Comparison of ENCODE assay signal across 11 cellular contexts in the genomic region with DNA sequence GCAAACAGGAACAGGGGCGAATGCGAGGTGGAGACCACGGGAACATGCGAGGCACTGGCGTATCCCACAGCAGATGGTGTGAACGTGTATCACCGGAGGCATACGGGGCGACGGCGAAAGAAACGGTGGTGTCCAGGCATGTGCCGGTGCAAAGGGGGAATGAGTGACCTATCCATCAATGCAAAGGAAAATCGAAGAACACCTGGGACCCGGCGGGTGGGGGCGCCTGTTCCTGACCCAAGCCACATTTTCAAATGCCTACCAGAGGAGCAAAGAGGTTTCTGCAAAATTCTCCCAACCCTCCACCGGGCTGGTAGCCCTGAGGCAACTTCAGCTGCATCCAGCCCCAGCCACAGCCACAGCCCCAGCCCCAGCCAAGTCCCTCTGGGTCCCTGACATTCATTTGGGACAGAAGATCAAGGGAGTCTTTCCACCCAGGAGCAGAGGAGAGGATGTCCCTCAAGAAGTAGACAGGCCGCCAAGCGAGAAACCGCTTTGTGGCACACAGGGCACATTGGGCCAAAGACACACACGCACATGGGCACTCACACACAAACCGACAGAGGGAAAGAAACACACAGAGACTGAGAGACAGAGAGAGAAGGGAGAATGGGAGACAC.
A peak's percentile ranks its signal among the peaks of the same experiment; 100 is the strongest.
DNase-seq lines count a peak whose midpoint lies in the region; ATAC-seq, FAIRE-seq and TF ChIP-seq lines count a peak whose summit lies in the region.
"Had no signal": no experiment of that assay in that cellular context is flagged by ENCODE, and none has a peak within 500 bp of the region (broad histone marks: within the 10 kb centered on the region; RNA-seq: fewer than 3 reads in every experiment).

No MANE protein-coding gene starts in this region.

- 73% methylated on average over 14 of the region's 23 CpGs for WGBS in suprapubic skin

- intact Hi-C loops in kidney (cut with DNase I), result no loop called here

- peak overlapping the region; percentile 70 for H3K27ac Mint-ChIP-seq in activated T-cell treated with anti-CD3 and anti-CD28 coated beads, Interleukin-2, amount 50 U/mL, for 72 hours
- H3K27ac Mint-ChIP-seq in WTC11, result no peak overlapping the region

- peak overlapping the region; percentile 68 to 76 for H3K4me3 Mint-ChIP-seq in activated T-cell treated with anti-CD3 and anti-CD28 coated beads, Interleukin-2, amount 50 U/mL, for 72 hours
- peak overlapping the region; percentile 77 for H3K4me3 Mint-ChIP-seq in WTC11

- no peak for TF ChIP-seq EP300 in suprapubic skin (IDR thresholded peaks at IDR 0.05)

- peaks cover 5 to 37% of the 10 kb centered on the region in 2 donors for H3K4me1 ChIP-seq in kidney (ENCODE audit: control insufficient read depth in 1 of 2, insufficient read depth in 1 of 2, low read depth in 1 of 2, low read length in 2 of 2)
- H3K4me1 ChIP-seq in suprapubic skin, result peaks cover 62% of the 10 kb centered on the region
- peaks cover 23% of the 10 kb centered on the region for H3K4me1 ChIP-seq in effector memory CD4-positive, alpha-beta T cell (ENCODE audit: control insufficient read depth, insufficient read depth, low read length, poor library complexity, severe bottlenecking)

- H3K36me3 Mint-ChIP-seq in activated T-cell treated with anti-CD3 and anti-CD28 coated beads, Interleukin-2, amount 50 U/mL, for 72 hours (ENCODE audit: insufficient read depth in 2 of 2), result peaks cover 3 to 8% of the 10 kb centered on the region in 2 donors
- no peaks in the 10 kb centered on the region for H3K36me3 Mint-ChIP-seq in WTC11

- POLR2A ChIA-PET in WTC11 (lab: Charles Lee), result no interaction called here

- no peaks in the 10 kb centered on the region for H3K36me3 ChIP-seq in kidney (ENCODE audit: control insufficient read depth in 1 of 2, insufficient read depth in 2 of 2, low read length in 2 of 2)
- no peaks in the 10 kb centered on the region for H3K36me3 ChIP-seq in suprapubic skin
- no peaks in the 10 kb centered on the region for H3K36me3 ChIP-seq in effector memory CD4-positive, alpha-beta T cell (ENCODE audit: control insufficient read depth, insufficient read depth, low read length)

- peaks cover 40% of the 10 kb centered on the region for H3K4me1 Mint-ChIP-seq in activated T-cell treated with anti-CD3 and anti-CD28 coated beads, Interleukin-2, amount 50 U/mL, for 72 hours (ENCODE audit: low read depth)
- peaks cover 31% of the 10 kb centered on the region for H3K4me1 Mint-ChIP-seq in WTC11

- H3K9ac ChIP-seq in kidney (ENCODE audit: low read length in 2 of 2), result no peak overlapping the region

- H3K27ac ChIP-seq in kidney (ENCODE audit: low read depth in 2 of 2, low read length in 2 of 2) (no peak overlapping the region), suprapubic skin (no peak overlapping the region)
- H3K27ac ChIP-seq in effector memory CD4-positive, alpha-beta T cell (ENCODE audit: insufficient read depth, low read length, poor library complexity, severe bottlenecking), result no peak overlapping the region
- H3K27ac ChIP-seq: SK-N-MC had no signal

- no peak overlapping the region for H3K4me3 ChIP-seq in kidney (ENCODE audit: low read length in 2 of 2)
- peak overlapping the region; percentile 28 for H3K4me3 ChIP-seq in suprapubic skin
- no peak overlapping the region for H3K4me3 ChIP-seq in effector memory CD4-positive, alpha-beta T cell (ENCODE audit: insufficient read depth, low read depth, low read length, poor library complexity, severe bottlenecking)
- H3K4me3 ChIP-seq: SK-N-MC had no signal

- TF ChIP-seq POLR2A in suprapubic skin (IDR thresholded peaks at IDR 0.05) (no peak), H54 (IDR thresholded peaks at IDR 0.05; ENCODE audit: low read depth, low read length) (no peak)

- CTCF ChIA-PET in WTC11 (lab: Charles Lee), result no interaction called here

- H3K27me3 ChIP-seq in suprapubic skin, result peaks cover 49% of the 10 kb centered on the region
- peaks cover 37% of the 10 kb centered on the region for H3K27me3 ChIP-seq in effector memory CD4-positive, alpha-beta T cell (replicated peaks; ENCODE audit: control insufficient read depth, insufficient read depth, low read length, poor library complexity, severe bottlenecking)

- no peak for TF ChIP-seq CTCF in WTC11 (IDR thresholded peaks at IDR 0.05)
- TF ChIP-seq CTCF in kidney (IDR thresholded peaks at IDR 0.05; ENCODE audit: borderline replicate concordance, extremely low read depth, insufficient read depth), result no peak
- no peak for TF ChIP-seq CTCF in suprapubic skin (IDR thresholded peaks at IDR 0.05)

- H3K9me3 Mint-ChIP-seq in activated T-cell treated with anti-CD3 and anti-CD28 coated beads, Interleukin-2, amount 50 U/mL, for 72 hours, result no peaks in the 10 kb centered on the region
- no peaks in the 10 kb centered on the region for H3K9me3 Mint-ChIP-seq in WTC11

- DNase-seq in activated T-cell treated with anti-CD3 and anti-CD28 coated beads, Interleukin-2, amount 50 U/mL, for 72 hours, result no peak
- DNase-seq in activated T-cell treated with anti-CD3 and anti-CD28 coated beads, Interleukin-2, amount 50 U/mL, for 1 hour, result no peak
- no peak for DNase-seq in WTC11 (ENCODE audit: low spot score)
- peak; percentile 61 for DNase-seq in kidney
- peak in 1 of 2 donors; percentile 52 for DNase-seq in suprapubic skin (ENCODE audit: low spot score in 2 of 2)
- no peak for DNase-seq in effector memory CD4-positive, alpha-beta T cell
- no peak for DNase-seq in H54 (ENCODE audit: insufficient read length, low spot score)
- DNase-seq in GOT3 (lab: John Stamatoyannopoulos, UW), result no peak

- H3K9me3 ChIP-seq in kidney (ENCODE audit: control insufficient read depth in 1 of 2, low read length in 2 of 2) (no peaks in the 10 kb centered on the region), suprapubic skin (no peaks in the 10 kb centered on the region)
- H3K9me3 ChIP-seq in effector memory CD4-positive, alpha-beta T cell (ENCODE audit: control insufficient read depth, low read length), result no peaks in the 10 kb centered on the region

- peaks cover 86% of the 10 kb centered on the region for H3K27me3 Mint-ChIP-seq in activated T-cell treated with anti-CD3 and anti-CD28 coated beads, Interleukin-2, amount 50 U/mL, for 72 hours (ENCODE audit: low read depth)
- H3K27me3 Mint-ChIP-seq in WTC11 (ENCODE audit: low read depth), result peaks cover 87% of the 10 kb centered on the region

- ATAC-seq in activated T-cell treated with anti-CD3 and anti-CD28 coated beads, Interleukin-2, amount 50 U/mL, for 72 hours (replicated peaks in 1 of 2), result no peak
- ATAC-seq in WTC11, result no peak

- no peak for FAIRE-seq in kidney (lab: Jason Lieb, UNC)
- no peak for FAIRE-seq in H54 (lab: Jason Lieb, UNC)
- FAIRE-seq: colon, GM12892 had no signal

TF ChIP-seq in WTC11, 78 proteins besides CTCF, POLR2A, EP300 and RAD21:
- TF ChIP-seq ZNF138 (CRISPR knock-in tag; conservative IDR thresholded peaks at IDR 0.05) (no peak), MXD4 (CRISPR knock-in tag; IDR thresholded peaks at IDR 0.05; ENCODE audit: borderline replicate concordance) (no peak), ZNF396 (CRISPR knock-in tag; IDR thresholded peaks at IDR 0.05; ENCODE audit: borderline replicate concordance) (no peak)
- TF ChIP-seq, protein P1, sequence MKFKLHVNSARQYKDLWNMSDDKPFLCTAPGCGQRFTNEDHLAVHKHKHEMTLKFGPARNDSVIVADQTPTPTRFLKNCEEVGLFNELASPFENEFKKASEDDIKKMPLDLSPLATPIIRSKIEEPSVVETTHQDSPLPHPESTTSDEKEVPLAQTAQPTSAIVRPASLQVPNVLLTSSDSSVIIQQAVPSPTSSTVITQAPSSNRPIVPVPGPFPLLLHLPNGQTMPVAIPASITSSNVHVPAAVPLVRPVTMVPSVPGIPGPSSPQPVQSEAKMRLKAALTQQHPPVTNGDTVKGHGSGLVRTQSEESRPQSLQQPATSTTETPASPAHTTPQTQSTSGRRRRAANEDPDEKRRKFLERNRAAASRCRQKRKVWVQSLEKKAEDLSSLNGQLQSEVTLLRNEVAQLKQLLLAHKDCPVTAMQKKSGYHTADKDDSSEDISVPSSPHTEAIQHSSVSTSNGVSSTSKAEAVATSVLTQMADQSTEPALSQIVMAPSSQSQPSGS (CRISPR knock-in tag; IDR thresholded peaks at IDR 0.05; ENCODE audit: borderline replicate concordance, low read depth), result no peak
